35 cellular contexts compared by ENCODE assay signal in the genomic region with DNA sequence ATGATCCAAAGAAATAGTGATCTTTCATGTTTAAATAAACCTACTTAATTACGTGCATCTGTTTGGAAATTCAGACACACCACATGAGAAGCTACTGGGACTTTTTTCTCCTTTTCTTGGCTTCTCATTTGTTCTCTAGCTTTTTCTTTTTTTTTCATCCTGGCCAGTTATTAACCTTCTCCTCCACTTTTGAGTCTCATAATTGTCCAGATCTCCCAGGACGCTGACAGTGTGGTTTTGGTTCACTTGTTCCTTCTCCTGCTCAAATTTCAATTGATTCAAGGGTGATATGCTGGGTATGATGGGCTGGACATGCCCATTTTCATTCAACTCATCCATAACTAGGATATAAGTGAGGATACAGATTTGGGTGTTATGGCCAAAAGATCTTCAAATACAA.
"Had no signal": no experiment of that assay in that cellular context is flagged by ENCODE, and none has a peak within 500 bp of the region (broad histone marks: within the 10 kb centered on the region; RNA-seq: fewer than 3 reads in every experiment).

No MANE protein-coding gene starts in this region.

- H3K27me3 ChIP-seq: adrenal gland, ascending aorta, breast epithelium, cardiac muscle cell, dorsolateral prefrontal cortex, hepatocyte had no signal

- H3K27me3 Mint-ChIP-seq: activated CD4-positive, alpha-beta memory T cell treated with anti-CD3 and anti-CD28 coated beads for 36 hours; activated CD4-positive, alpha-beta T cell treated with anti-CD3 and anti-CD28 coated beads for 36 hours; activated CD8-positive, alpha-beta memory T cell treated with anti-CD3 and anti-CD28 coated beads, Interleukin-2, amount 10 ng/mL, durations not matched to agents 7 days and 5 days; activated naive CD4-positive, alpha-beta T cell treated with anti-CD3 and anti-CD28 coated beads, Interleukin-2, amount 10 ng/mL, durations not matched to agents 7 days and 5 days; effector memory CD8-positive, alpha-beta T cell; T-cell had no signal

- ATAC-seq: activated CD4-positive, alpha-beta T cell treated with anti-CD3 and anti-CD28 coated beads for 36 hours; activated CD8-positive, alpha-beta memory T cell treated with anti-CD3 and anti-CD28 coated beads, Interleukin-2, amount 10 ng/mL, durations not matched to agents 7 days and 5 days; activated CD8-positive, alpha-beta T cell treated with anti-CD3 and anti-CD28 coated beads, Interleukin-2, amount 10 ng/mL, durations not matched to agents 7 days and 5 days; activated naive CD4-positive, alpha-beta T cell treated with anti-CD3 and anti-CD28 coated beads, Interleukin-2, amount 50 U/mL, for 72 hours; effector memory CD8-positive, alpha-beta T cell; heart right ventricle; T-cell had no signal

- H3K4me3 Mint-ChIP-seq: activated CD4-positive, alpha-beta memory T cell treated with anti-CD3 and anti-CD28 coated beads for 36 hours; activated CD4-positive, alpha-beta T cell treated with anti-CD3 and anti-CD28 coated beads for 36 hours; activated CD4-positive, alpha-beta T cell treated with anti-CD3 and anti-CD28 coated beads, Interleukin-2, amount 10 ng/mL, durations not matched to agents 24 days and 14 days; activated CD8-positive, alpha-beta memory T cell treated with anti-CD3 and anti-CD28 coated beads, Interleukin-2, amount 10 ng/mL, durations not matched to agents 7 days and 5 days; activated CD8-positive, alpha-beta T cell treated with anti-CD3 and anti-CD28 coated beads, Interleukin-2, amount 10 ng/mL, durations not matched to agents 7 days and 5 days; activated naive CD4-positive, alpha-beta T cell treated with anti-CD3 and anti-CD28 coated beads, Interleukin-2, amount 10 ng/mL, durations not matched to agents 7 days and 5 days; brain; dendritic cell treated with granulocyte-macrophage colony-stimulating factor and Interleukin-4, amounts not matched to agents 40 ng/mL and 50 ng/mL, for 4 days; effector memory CD8-positive, alpha-beta T cell; T-cell; T-helper 1 cell treated with Interleukin-12 subunit alpha and Interleukin-12 subunit beta and Interleukin-4 antibody, amounts not matched to agents 30 μg/mL and 1 μg/mL, for 36 hours; T-helper 2 cell treated with Interferon-gamma antibody and Interleukin-4, amounts not matched to agents 5 μg/mL and 100 μg/mL, for 36 hours had no signal

- H3K4me1 ChIP-seq: adrenal gland, breast epithelium had no signal

- H3K27ac Mint-ChIP-seq: activated CD4-positive, alpha-beta memory T cell treated with anti-CD3 and anti-CD28 coated beads for 36 hours; activated CD4-positive, alpha-beta T cell treated with anti-CD3 and anti-CD28 coated beads, Interleukin-2, amount 10 ng/mL, durations not matched to agents 24 days and 14 days; activated CD8-positive, alpha-beta memory T cell treated with anti-CD3 and anti-CD28 coated beads, Interleukin-2, amount 10 ng/mL, durations not matched to agents 7 days and 5 days; activated CD8-positive, alpha-beta T cell treated with anti-CD3 and anti-CD28 coated beads, Interleukin-2, amount 10 ng/mL, durations not matched to agents 7 days and 5 days; activated naive CD4-positive, alpha-beta T cell treated with anti-CD3 and anti-CD28 coated beads, Interleukin-2, amount 10 ng/mL, durations not matched to agents 7 days and 5 days; activated naive CD4-positive, alpha-beta T cell treated with anti-CD3 and anti-CD28 coated beads, Interleukin-2, amount 50 U/mL, for 72 hours; dendritic cell treated with granulocyte-macrophage colony-stimulating factor and Interleukin-4, amounts not matched to agents 40 ng/mL and 50 ng/mL, for 4 days; T-helper 1 cell treated with Interleukin-12 subunit alpha and Interleukin-12 subunit beta and Interleukin-4 antibody, amounts not matched to agents 30 μg/mL and 1 μg/mL, for 36 hours; T-helper 2 cell treated with Interferon-gamma antibody and Interleukin-4, amounts not matched to agents 5 μg/mL and 100 μg/mL, for 36 hours had no signal

- H3K27ac ChIP-seq: adrenal gland, ascending aorta, breast epithelium, cardiac muscle cell, coronary artery, dorsolateral prefrontal cortex, heart right ventricle, hepatocyte, WERI-Rb-1 had no signal

- H3K9me3 Mint-ChIP-seq: activated CD4-positive, alpha-beta memory T cell treated with anti-CD3 and anti-CD28 coated beads for 36 hours; activated CD4-positive, alpha-beta T cell treated with anti-CD3 and anti-CD28 coated beads, Interleukin-2, amount 10 ng/mL, durations not matched to agents 24 days and 14 days; activated naive CD4-positive, alpha-beta T cell treated with anti-CD3 and anti-CD28 coated beads, Interleukin-2, amount 10 ng/mL, durations not matched to agents 7 days and 5 days; activated naive CD4-positive, alpha-beta T cell treated with anti-CD3 and anti-CD28 coated beads, Interleukin-2, amount 50 U/mL, for 72 hours; brain; dendritic cell treated with granulocyte-macrophage colony-stimulating factor and Interleukin-4, amounts not matched to agents 40 ng/mL and 50 ng/mL, for 4 days; effector memory CD8-positive, alpha-beta T cell; T-cell; T-helper 1 cell treated with Interleukin-12 subunit alpha and Interleukin-12 subunit beta and Interleukin-4 antibody, amounts not matched to agents 30 μg/mL and 1 μg/mL, for 36 hours; T-helper 2 cell treated with Interferon-gamma antibody and Interleukin-4, amounts not matched to agents 5 μg/mL and 100 μg/mL, for 36 hours had no signal

- H3K36me3 ChIP-seq: adrenal gland, ascending aorta, breast epithelium, cardiac muscle cell, heart right ventricle, WERI-Rb-1 had no signal

- DNase-seq: activated CD4-positive, alpha-beta memory T cell treated with anti-CD3 and anti-CD28 coated beads for 36 hours; activated CD4-positive, alpha-beta T cell treated with anti-CD3 and anti-CD28 coated beads for 36 hours; activated CD4-positive, alpha-beta T cell treated with anti-CD3 and anti-CD28 coated beads, Interleukin-2, amount 10 ng/mL, durations not matched to agents 24 days and 14 days; activated CD4-positive, CD25-positive, alpha-beta regulatory T cell; activated CD4-positive, CD25-positive, alpha-beta regulatory T cell treated with anti-CD3 and anti-CD28 coated beads, Interleukin-2, amount 50 U/mL, for 72 hours; activated CD8-positive, alpha-beta memory T cell treated with anti-CD3 and anti-CD28 coated beads, Interleukin-2, amount 10 ng/mL, durations not matched to agents 7 days and 5 days; activated CD8-positive, alpha-beta memory T cell treated with anti-CD3 and anti-CD28 coated beads, Interleukin-2, amount 50 U/mL, for 4 hours; activated CD8-positive, alpha-beta T cell treated with anti-CD3 and anti-CD28 coated beads, Interleukin-2, amount 10 ng/mL, durations not matched to agents 7 days and 5 days; activated gamma-delta T cell; activated naive CD4-positive, alpha-beta T cell; activated naive CD4-positive, alpha-beta T cell treated with anti-CD3 and anti-CD28 coated beads, Interleukin-2, amount 10 ng/mL, durations not matched to agents 7 days and 5 days; activated T-cell treated with anti-CD3 and anti-CD28 coated beads, Interleukin-2, amount 50 U/mL, for 1 hour; activated T-cell treated with anti-CD3 and anti-CD28 coated beads, Interleukin-2, amount 50 U/mL, for 48 hours; adrenal gland; central memory CD4-positive, alpha-beta T cell; dorsolateral prefrontal cortex; effector memory CD8-positive, alpha-beta T cell; foreskin fibroblast; glutamatergic neuron; heart right ventricle; SW 1271; T-cell; T1000; WERI-Rb-1 had no signal

- H3K36me3 Mint-ChIP-seq: activated CD4-positive, alpha-beta memory T cell treated with anti-CD3 and anti-CD28 coated beads for 36 hours; activated CD8-positive, alpha-beta memory T cell treated with anti-CD3 and anti-CD28 coated beads, Interleukin-2, amount 10 ng/mL, durations not matched to agents 7 days and 5 days; activated naive CD4-positive, alpha-beta T cell treated with anti-CD3 and anti-CD28 coated beads, Interleukin-2, amount 10 ng/mL, durations not matched to agents 7 days and 5 days; activated naive CD4-positive, alpha-beta T cell treated with anti-CD3 and anti-CD28 coated beads, Interleukin-2, amount 50 U/mL, for 72 hours; brain had no signal

- H3K4me3 ChIP-seq: adrenal gland, ascending aorta, breast epithelium, cardiac muscle cell, coronary artery, dorsolateral prefrontal cortex, heart right ventricle, hepatocyte had no signal

- FAIRE-seq: frontal cortex had no signal

- H3K9me3 ChIP-seq: adrenal gland, ascending aorta, breast epithelium, heart right ventricle had no signal
